In the genomic region with DNA sequence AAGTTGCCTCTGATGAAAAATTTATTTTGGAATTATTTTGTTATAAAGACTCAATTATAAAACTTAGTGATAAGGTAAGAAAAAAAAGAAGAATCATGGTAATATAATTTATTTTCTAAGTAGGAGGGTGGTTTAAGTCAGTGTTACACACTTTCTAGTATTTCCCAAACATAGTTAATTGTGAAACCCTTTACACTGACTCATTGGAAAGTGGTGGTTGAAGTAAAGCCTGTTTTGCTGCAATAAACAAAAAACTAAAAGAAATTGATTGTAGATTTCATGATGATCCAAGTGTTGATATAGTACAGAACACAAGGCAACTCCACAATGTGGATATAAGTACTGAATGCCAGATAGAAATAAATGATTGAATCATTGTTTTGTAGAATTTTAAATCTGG, we compare ENCODE assay signal across 22 cellular contexts.
"Had no signal": no experiment of that assay in that cellular context is flagged by ENCODE, and none has a peak within 500 bp of the region (broad histone marks: within the 10 kb centered on the region; RNA-seq: fewer than 3 reads in every experiment).

No MANE protein-coding gene starts in this region.

- H2AFZ ChIP-seq: hepatocyte, parathyroid adenoma had no signal

- ATAC-seq: activated CD8-positive, alpha-beta T cell treated with anti-CD3 and anti-CD28 coated beads for 36 hours; activated T-cell treated with anti-CD3 and anti-CD28 coated beads, Interleukin-2, amount 50 U/mL, for 4 hours; activated T-helper 17 cell treated with anti-CD3 and anti-CD28 coated beads, Interleukin-2, amount 50 U/mL, for 72 hours; gastrocnemius medialis; left cardiac atrium; naive thymus-derived CD8-positive, alpha-beta T cell; psoas muscle had no signal

- H3K9ac ChIP-seq: parathyroid adenoma had no signal

- H3K9me3 ChIP-seq: breast epithelium, gastrocnemius medialis, psoas muscle, right atrium auricular region, transverse colon had no signal

- H3K36me3 ChIP-seq: breast epithelium, gastrocnemius medialis, right atrium auricular region, transverse colon had no signal

- H3K4me3 ChIP-seq: breast epithelium, gastrocnemius medialis, hepatocyte, psoas muscle, right atrium auricular region, transverse colon had no signal

- H3K4me2 ChIP-seq: hepatocyte had no signal

- DNase-seq: activated B cell treated with CpG ODN at 0.5 μM for 24 hours; activated CD4-positive, alpha-beta T cell treated with anti-CD3 and anti-CD28 coated beads, Interleukin-2, amount 50 U/mL, for 1 hour; activated CD8-positive, alpha-beta T cell treated with anti-CD3 and anti-CD28 coated beads for 36 hours; activated gamma-delta T cell treated with Interleukin-2 at 50 U/mL for 16 hours; activated naive CD4-positive, alpha-beta T cell treated with anti-CD3 and anti-CD28 coated beads, Interleukin-2, amount 50 U/mL, for 16 hours; activated T-cell treated with anti-CD3 and anti-CD28 coated beads, Interleukin-2, amount 50 U/mL, for 4 hours; dermis blood vessel endothelial cell; effector CD4-positive, alpha-beta T cell; gastrocnemius medialis; left cardiac atrium; naive thymus-derived CD8-positive, alpha-beta T cell; occipital lobe; psoas muscle; stimulated activated CD4-positive, alpha-beta T cell treated with anti-CD3 and anti-CD28 coated beads, Interleukin-2, amount 100 ng/mL, for 48 hours; stimulated activated naive CD4-positive, alpha-beta T cell treated with Interleukin-2 at 50 U/mL for 16 hours; T-helper 1 cell; transverse colon had no signal

- H3K27me3 ChIP-seq: breast epithelium, gastrocnemius medialis, hepatocyte, right atrium auricular region, transverse colon had no signal

- H3K27ac ChIP-seq: breast epithelium, gastrocnemius medialis, hepatocyte, parathyroid adenoma, psoas muscle, right atrium auricular region, transverse colon had no signal

- H3K4me1 ChIP-seq: breast epithelium, gastrocnemius medialis, parathyroid adenoma, psoas muscle, right atrium auricular region, transverse colon had no signal
